ENCODE assay signal across 11 cellular contexts in genomic region chr9:125529589-125530515, GRCh38.
DNase-seq lines count a peak whose midpoint lies in the region; ATAC-seq and TF ChIP-seq lines count a peak whose summit lies in the region.
"Had no signal": no experiment of that assay in that cellular context is flagged by ENCODE, and none has a peak within 500 bp of the region (broad histone marks: within the 10 kb centered on the region; RNA-seq: fewer than 3 reads in every experiment).

No MANE protein-coding gene starts in this region.

- no peak for TF ChIP-seq POLR2A in stomach (IDR thresholded peaks at IDR 0.05)

- H3K4me3 ChIP-seq in stomach = no peak overlapping the region

- CTCF ChIA-PET in activated CD8-positive, alpha-beta memory T cell treated with anti-CD3 and anti-CD28 coated beads, Interleukin-2, amount 10 ng/mL, durations not matched to agents 7 days and 5 days (lab: Charles Lee) = interaction anchor here (1.2 to 4.2 kb wide), 7 partner anchors 8 to 135 kb away, joined by 3 to 14 read pairs (median 7); no protein-coding TSS in a partner anchor

- DNase-seq in activated CD8-positive, alpha-beta memory T cell treated with anti-CD3 and anti-CD28 coated beads, Interleukin-2, amount 10 ng/mL, durations not matched to agents 7 days and 5 days = no peak
- DNase-seq in activated CD8-positive, alpha-beta memory T cell treated with anti-CD3 and anti-CD28 coated beads, Interleukin-2, amount 50 U/mL, for 48 hours = no peak
- DNase-seq in T-helper 17 cell (no peak), stomach (no peak), inferior parietal cortex (ENCODE audit: extremely low spot score) (no peak), T1000 (lab: John Stamatoyannopoulos, UW) (no peak), NCI-H345 treated with DMSO at 0.1 percent for 48 hours (lab: John Stamatoyannopoulos, UW; ENCODE audit: unreplicated experiment) (no peak)
- DNase-seq: ACHN, NCI-H226, nephron progenitor cell had no signal

- no peaks in the 10 kb centered on the region for H3K9me3 Mint-ChIP-seq in activated CD8-positive, alpha-beta memory T cell treated with anti-CD3 and anti-CD28 coated beads, Interleukin-2, amount 10 ng/mL, durations not matched to agents 7 days and 5 days (ENCODE audit: low read depth)
- H3K9me3 Mint-ChIP-seq: nephron progenitor cell had no signal

- TF ChIP-seq EP300 in stomach (IDR thresholded peaks at IDR 0.05) = no peak

- no peak for TF ChIP-seq CTCF in stomach (IDR thresholded peaks at IDR 0.05)

- H3K9me3 ChIP-seq in T-helper 17 cell (ENCODE audit: control insufficient read depth, low read length, poor library complexity, severe bottlenecking) (no peaks in the 10 kb centered on the region), stomach (no peaks in the 10 kb centered on the region)

- peak overlapping the region in 3 of 5 donors; percentile 12 to 35 (median 31) for H3K27ac ChIP-seq in stomach

- peaks cover 8% of the 10 kb centered on the region for H3K36me3 Mint-ChIP-seq in activated CD8-positive, alpha-beta memory T cell treated with anti-CD3 and anti-CD28 coated beads, Interleukin-2, amount 10 ng/mL, durations not matched to agents 7 days and 5 days
- peaks cover 2% of the 10 kb centered on the region for H3K36me3 Mint-ChIP-seq in T-helper 17 cell (ENCODE audit: low read depth)

- H3K4me1 ChIP-seq in stomach = peaks cover 8 to 72% (median 41%) of the 10 kb centered on the region in 4 donors

- H3K36me3 ChIP-seq in stomach = no peaks in the 10 kb centered on the region

- peak; percentile 74 for ATAC-seq in activated CD8-positive, alpha-beta memory T cell treated with anti-CD3 and anti-CD28 coated beads, Interleukin-2, amount 10 ng/mL, durations not matched to agents 7 days and 5 days
- peak; percentile 60 for ATAC-seq in HG03103 (IDR thresholded peaks at IDR 0.05; ENCODE audit: low read depth, unreplicated experiment)
- peak; percentile 45 for ATAC-seq in T-helper 17 cell

- H3K27me3 Mint-ChIP-seq in activated CD8-positive, alpha-beta memory T cell treated with anti-CD3 and anti-CD28 coated beads, Interleukin-2, amount 10 ng/mL, durations not matched to agents 7 days and 5 days = no peaks in the 10 kb centered on the region
- no peaks in the 10 kb centered on the region for H3K27me3 Mint-ChIP-seq in T-helper 17 cell

- no peaks in the 10 kb centered on the region for H3K27me3 ChIP-seq in stomach

- H3K4me3 Mint-ChIP-seq in activated CD8-positive, alpha-beta memory T cell treated with anti-CD3 and anti-CD28 coated beads, Interleukin-2, amount 10 ng/mL, durations not matched to agents 7 days and 5 days = no peak overlapping the region
- H3K4me3 Mint-ChIP-seq in T-helper 17 cell = no peak overlapping the region
- H3K4me3 Mint-ChIP-seq: nephron progenitor cell had no signal

- peaks cover 33% of the 10 kb centered on the region for H3K4me1 Mint-ChIP-seq in activated CD8-positive, alpha-beta memory T cell treated with anti-CD3 and anti-CD28 coated beads, Interleukin-2, amount 10 ng/mL, durations not matched to agents 7 days and 5 days
- peaks cover 17% of the 10 kb centered on the region for H3K4me1 Mint-ChIP-seq in T-helper 17 cell

- intact Hi-C loops in stomach (cut with DNase I; ENCODE audit: low total_unique reads) = no loop called here

- peak overlapping the region; percentile 82 for H3K27ac Mint-ChIP-seq in activated CD8-positive, alpha-beta memory T cell treated with anti-CD3 and anti-CD28 coated beads, Interleukin-2, amount 10 ng/mL, durations not matched to agents 7 days and 5 days
- peak overlapping the region; percentile 66 for H3K27ac Mint-ChIP-seq in T-helper 17 cell
- H3K27ac Mint-ChIP-seq: nephron progenitor cell had no signal

- WGBS in stomach, 5 donors = 78 to 88% (median 86%) methylated on average over 5 of the region's 5 CpGs
